ENCODE assay signal across 21 cellular contexts in genomic region chr7:17292858-17293257, GRCh38. TPM values are rescaled to one million over a fixed set of nuclear protein-coding genes. Genes with fewer than 3 reads are reported as not detected.
"Had no signal": no experiment of that assay in that cellular context is flagged by ENCODE, and none has a peak within 500 bp of the region (broad histone marks: within the 10 kb centered on the region; RNA-seq: fewer than 3 reads in every experiment).

No MANE protein-coding gene starts in this region.

- H3K27me3 ChIP-seq: Peyer's patch, SJCRH30 had no signal

- ATAC-seq: Right ventricle myocardium inferior, SK-N-SH treated with all-trans-retinoic acid at 6 μM for 48 hours had no signal

- DNase-seq: KBM-7, NCI-H1048, NCI-H1105, NCI-H1417, NCI-H1436 treated with DMSO at 0.1 percent for 48 hours, NCI-H1694, NCI-H187 treated with DMSO at 0.1 percent for 48 hours, NCI-H2029 treated with DMSO at 0.1 percent for 48 hours, NCI-H2171 treated with DMSO at 0.1 percent for 48 hours, NCI-H345, NCI-H446 treated with DMSO at 0.1 percent for 48 hours, NCI-H510A treated with DMSO at 0.1 percent for 48 hours, NCI-H526, PC-9, Peyer's patch, SHP77 treated with DMSO at 0.1 percent for 48 hours, SJCRH30 had no signal

- H3K27ac ChIP-seq: HL-60, PC-9, Peyer's patch, SJCRH30 had no signal

- H3K36me3 ChIP-seq: Peyer's patch, SJCRH30 had no signal

- H3K4me1 ChIP-seq: Peyer's patch, SJCRH30 had no signal

- H3K4me3 ChIP-seq: PC-9, Peyer's patch, SJCRH30 had no signal

- H3K9me3 ChIP-seq: Peyer's patch, SJCRH30 had no signal

RNA-seq across cellular contexts. Expression of gene AHR, which starts 5.6 kb away (rescaled TPM):
- total RNA-seq: OCI-LY7, SJCRH30 had no signal
